Comparison of ENCODE assay signal across 22 cellular contexts in genomic region chr6:38813451-38813850, GRCh38.
"Had no signal": no experiment of that assay in that cellular context is flagged by ENCODE, and none has a peak within 500 bp of the region (broad histone marks: within the 10 kb centered on the region; RNA-seq: fewer than 3 reads in every experiment).

No MANE protein-coding gene starts in this region.

- H3K27ac Mint-ChIP-seq: activated CD4-positive, alpha-beta T cell treated with anti-CD3 and anti-CD28 coated beads, Interleukin-2, amount 10 ng/mL, durations not matched to agents 7 days and 5 days; activated naive CD4-positive, alpha-beta T cell treated with anti-CD3 and anti-CD28 coated beads for 36 hours; brain; endodermal cell; stimulated activated naive CD8-positive, alpha-beta T cell treated with anti-CD3 and anti-CD28 coated beads, Interleukin-15, amount 100 ng/mL, for 72 hours had no signal

- H3K4me1 ChIP-seq: suprapubic skin, vagina had no signal

- H3K4me3 Mint-ChIP-seq: activated CD4-positive, alpha-beta T cell treated with anti-CD3 and anti-CD28 coated beads, Interleukin-2, amount 10 ng/mL, durations not matched to agents 7 days and 5 days; activated naive CD4-positive, alpha-beta T cell treated with anti-CD3 and anti-CD28 coated beads for 36 hours; activated T-cell treated with anti-CD3 and anti-CD28 coated beads, Interleukin-2, amount 50 U/mL, for 4 hours; brain; endodermal cell; neural crest cell; stimulated activated naive CD8-positive, alpha-beta T cell treated with anti-CD3 and anti-CD28 coated beads, Interleukin-15, amount 100 ng/mL, for 72 hours had no signal

- H3K27me3 ChIP-seq: vagina had no signal

- H3K4me1 Mint-ChIP-seq: activated CD4-positive, alpha-beta T cell treated with anti-CD3 and anti-CD28 coated beads, Interleukin-2, amount 10 ng/mL, durations not matched to agents 7 days and 5 days; brain; endodermal cell; neural crest cell had no signal

- ATAC-seq: activated CD4-positive, CD25-positive, alpha-beta regulatory T cell treated with anti-CD3 and anti-CD28 coated beads, Interleukin-2, amount 50 U/mL, for 24 hours; activated T-cell treated with anti-CD3 and anti-CD28 coated beads, Interleukin-2, amount 50 U/mL, for 4 hours; left lobe of liver; stimulated activated naive CD8-positive, alpha-beta T cell treated with anti-CD3 and anti-CD28 coated beads, Interleukin-15, amount 100 ng/mL, for 72 hours had no signal

- H3K9me3 Mint-ChIP-seq: activated CD4-positive, alpha-beta T cell treated with anti-CD3 and anti-CD28 coated beads, Interleukin-2, amount 10 ng/mL, durations not matched to agents 7 days and 5 days; activated T-cell treated with anti-CD3 and anti-CD28 coated beads, Interleukin-2, amount 50 U/mL, for 4 hours; neural crest cell; stimulated activated naive CD8-positive, alpha-beta T cell treated with anti-CD3 and anti-CD28 coated beads, Interleukin-15, amount 100 ng/mL, for 72 hours had no signal

- H3K36me3 Mint-ChIP-seq: brain had no signal

- H3K36me3 ChIP-seq: suprapubic skin, vagina had no signal

- DNase-seq: activated CD4-positive, alpha-beta T cell treated with anti-CD3 and anti-CD28 coated beads, Interleukin-2, amount 10 ng/mL, durations not matched to agents 7 days and 5 days; activated CD8-positive, alpha-beta memory T cell treated with anti-CD3 and anti-CD28 coated beads, Interleukin-2, amount 50 U/mL, for 4 hours; activated naive CD4-positive, alpha-beta T cell treated with anti-CD3 and anti-CD28 coated beads for 36 hours; activated T-cell treated with anti-CD3 and anti-CD28 coated beads, Interleukin-2, amount 50 U/mL, for 4 hours; anterior cingulate cortex; central memory CD4-positive, alpha-beta T cell; endodermal cell; foreskin melanocyte; glutamatergic neuron; hypothalamus; islet precursor cell; midbrain; stimulated activated CD4-positive, alpha-beta T cell treated with anti-CD3 and anti-CD28 coated beads, Interleukin-2, amount 100 ng/mL, for 24 hours; stimulated activated naive CD8-positive, alpha-beta T cell treated with anti-CD3 and anti-CD28 coated beads, Interleukin-15, amount 100 ng/mL, for 72 hours; T1000; trophoblast cell had no signal

- H3K4me3 ChIP-seq: suprapubic skin, vagina had no signal

- H3K9me3 ChIP-seq: suprapubic skin, vagina had no signal

- H3K27ac ChIP-seq: suprapubic skin, vagina had no signal
